In genomic region chr1:41804176-41804575, GRCh38 we compare ENCODE assay signal across 13 cellular contexts.
DNase-seq lines count a peak whose midpoint lies in the region; ATAC-seq and TF ChIP-seq lines count a peak whose summit lies in the region.
"Had no signal": no experiment of that assay in that cellular context is flagged by ENCODE, and none has a peak within 500 bp of the region (broad histone marks: within the 10 kb centered on the region; RNA-seq: fewer than 3 reads in every experiment).

No MANE protein-coding gene starts in this region.

- H3K27me3 ChIP-seq in RWPE2 (ENCODE audit: insufficient read depth, poor library complexity, severe bottlenecking) (no peaks in the 10 kb centered on the region), upper lobe of right lung (no peaks in the 10 kb centered on the region)
- H3K27me3 ChIP-seq: adrenal gland, upper lobe of left lung had no signal

- ATAC-seq in RWPE2 (ENCODE audit: low read depth): no peak
- ATAC-seq in activated naive CD8-positive, alpha-beta T cell treated with anti-CD3 and anti-CD28 coated beads, Interleukin-2, amount 50 U/mL, for 24 hours: no peak
- ATAC-seq in upper lobe of right lung: no peak
- ATAC-seq in GM19035 (IDR thresholded peaks at IDR 0.05; ENCODE audit: unreplicated experiment): no peak
- no peak for ATAC-seq in HG02642 (IDR thresholded peaks at IDR 0.05; ENCODE audit: poor library complexity, unreplicated experiment)
- ATAC-seq: K562 had no signal

- intact Hi-C loops in upper lobe of right lung (cut with DNase I): no loop called here

- H3K9me3 Mint-ChIP-seq in activated naive CD8-positive, alpha-beta T cell treated with anti-CD3 and anti-CD28 coated beads, Interleukin-2, amount 50 U/mL, for 24 hours: no peaks in the 10 kb centered on the region

- no peaks in the 10 kb centered on the region for H3K27me3 Mint-ChIP-seq in activated naive CD8-positive, alpha-beta T cell treated with anti-CD3 and anti-CD28 coated beads, Interleukin-2, amount 50 U/mL, for 24 hours

- H3K4me1 Mint-ChIP-seq in activated naive CD8-positive, alpha-beta T cell treated with anti-CD3 and anti-CD28 coated beads, Interleukin-2, amount 50 U/mL, for 24 hours: peaks cover 97% of the 10 kb centered on the region

- H3K4me1 ChIP-seq in RWPE2 (ENCODE audit: insufficient read depth, poor library complexity, severe bottlenecking) (peaks cover 27% of the 10 kb centered on the region), upper lobe of right lung (peaks cover 27% of the 10 kb centered on the region)

- H3K27ac ChIP-seq in RWPE2 (ENCODE audit: poor library complexity, severe bottlenecking) (peak overlapping the region; percentile 84), upper lobe of right lung (peak overlapping the region; percentile 74)

- H3K4me3 ChIP-seq in RWPE2 (ENCODE audit: severe bottlenecking) (no peak overlapping the region), upper lobe of right lung (no peak overlapping the region)
- H3K4me3 ChIP-seq: adrenal gland, K562, upper lobe of left lung had no signal

- TF ChIP-seq CTCF in RWPE2 (IDR thresholded peaks at IDR 0.05; ENCODE audit: poor library complexity, severe bottlenecking) (no peak), upper lobe of right lung (IDR thresholded peaks at IDR 0.05) (no peak)

- H3K27ac Mint-ChIP-seq in activated naive CD8-positive, alpha-beta T cell treated with anti-CD3 and anti-CD28 coated beads, Interleukin-2, amount 50 U/mL, for 24 hours: peak overlapping the region; percentile 42

- peak in 2 of 3 experiments; percentile 10 to 15 for DNase-seq in stimulated activated CD4-positive, alpha-beta T cell treated with anti-CD3 and anti-CD28 coated beads, TNF-alpha, amount 100 ng/mL, for 4 hours (ENCODE audit: low read depth in 3 of 3)
- no peak for DNase-seq in stimulated activated CD4-positive, alpha-beta T cell treated with anti-CD3 and anti-CD28 coated beads, Interleukin-1b, Interleukin-23, amount 100 ng/mL, for 48 hours
- DNase-seq in RWPE2 (ENCODE audit: low spot score) (no peak), upper lobe of right lung (no peak)
- DNase-seq in activated naive CD8-positive, alpha-beta T cell treated with anti-CD3 and anti-CD28 coated beads, Interleukin-2, amount 50 U/mL, for 24 hours: no peak
- DNase-seq in effector CD4-positive, alpha-beta T cell: no peak
- DNase-seq: adrenal gland; effector CD8-positive, alpha-beta T cell; hypothalamus; upper lobe of left lung had no signal

- H3K36me3 ChIP-seq in RWPE2 (ENCODE audit: low read depth) (no peaks in the 10 kb centered on the region), upper lobe of right lung (no peaks in the 10 kb centered on the region)
- H3K36me3 ChIP-seq: adrenal gland, upper lobe of left lung had no signal

- no peaks in the 10 kb centered on the region for H3K9me3 ChIP-seq in RWPE2 (ENCODE audit: severe bottlenecking)
- no peaks in the 10 kb centered on the region for H3K9me3 ChIP-seq in upper lobe of right lung
- H3K9me3 ChIP-seq: adrenal gland, upper lobe of left lung had no signal

- H3K36me3 Mint-ChIP-seq in activated naive CD8-positive, alpha-beta T cell treated with anti-CD3 and anti-CD28 coated beads, Interleukin-2, amount 50 U/mL, for 24 hours (ENCODE audit: low read depth): no peaks in the 10 kb centered on the region

- peak overlapping the region; percentile 7 for H3K4me3 Mint-ChIP-seq in activated naive CD8-positive, alpha-beta T cell treated with anti-CD3 and anti-CD28 coated beads, Interleukin-2, amount 50 U/mL, for 24 hours

Comparison
In these comparisons a context has a peak if more than half of its experiments do, and no peak if none do; other contexts are left out.
1. DNase-seq: peak in stimulated activated CD4-positive, alpha-beta T cell treated with anti-CD3 and anti-CD28 coated beads, TNF-alpha, amount 100 ng/mL, for 4 hours (2 of 3); none in stimulated activated CD4-positive, alpha-beta T cell treated with anti-CD3 and anti-CD28 coated beads, Interleukin-1b, Interleukin-23, amount 100 ng/mL, for 48 hours (single experiment), RWPE2 (single experiment), activated naive CD8-positive, alpha-beta T cell treated with anti-CD3 and anti-CD28 coated beads, Interleukin-2, amount 50 U/mL, for 24 hours (single experiment), upper lobe of right lung (single experiment) and effector CD4-positive, alpha-beta T cell (single experiment).